In genomic region chr5:152632380-152632779, GRCh38 we compare ENCODE assay signal across 18 cellular contexts.
DNase-seq lines count a peak whose midpoint lies in the region; ATAC-seq and TF ChIP-seq lines count a peak whose summit lies in the region.
"Had no signal": no experiment of that assay in that cellular context is flagged by ENCODE, and none has a peak within 500 bp of the region (broad histone marks: within the 10 kb centered on the region; RNA-seq: fewer than 3 reads in every experiment).

No MANE protein-coding gene starts in this region.

- no peak overlapping the region for H3K4me3 ChIP-seq in retinal pigment epithelial cell (ENCODE audit: low read length)
- H3K4me3 ChIP-seq in osteoblast (ENCODE audit: insufficient read depth, low read length), result no peak overlapping the region
- H3K4me3 ChIP-seq: BLaER1 treated with 17β-estradiol and CSF1 and Interleukin-3, amounts not matched to agents 10 nM and 100 nM; neural progenitor cell had no signal

- H3K4me2 ChIP-seq in osteoblast (ENCODE audit: insufficient read depth, low read length), result no peak overlapping the region
- H3K4me2 ChIP-seq: neural progenitor cell had no signal

- no peak overlapping the region for H3K27ac ChIP-seq in osteoblast (ENCODE audit: low read depth, low read length)
- H3K27ac ChIP-seq: BLaER1 treated with 17β-estradiol and CSF1 and Interleukin-3, amounts not matched to agents 10 nM and 100 nM; neural progenitor cell had no signal

- H3K4me1 ChIP-seq in osteoblast (ENCODE audit: insufficient read depth, low read length), result no peaks in the 10 kb centered on the region

- H3K79me2 ChIP-seq in osteoblast (ENCODE audit: insufficient read depth, low read length), result no peaks in the 10 kb centered on the region

- ATAC-seq in GM18909 (IDR thresholded peaks at IDR 0.05; ENCODE audit: poor library complexity, unreplicated experiment), result no peak
- ATAC-seq: left colon had no signal

- H3K9me3 ChIP-seq in osteoblast (ENCODE audit: low read depth, low read length), result no peaks in the 10 kb centered on the region
- H3K9me3 ChIP-seq: BLaER1 treated with 17β-estradiol and CSF1 and Interleukin-3, amounts not matched to agents 10 nM and 100 nM had no signal

- no peaks in the 10 kb centered on the region for H3K36me3 ChIP-seq in osteoblast (ENCODE audit: insufficient read depth, low read length)
- H3K36me3 ChIP-seq: BLaER1 treated with 17β-estradiol and CSF1 and Interleukin-3, amounts not matched to agents 10 nM and 100 nM; neural progenitor cell had no signal

- no peaks in the 10 kb centered on the region for H4K20me1 ChIP-seq in osteoblast (ENCODE audit: insufficient read depth, low read length)
- H4K20me1 ChIP-seq: BLaER1 treated with 17β-estradiol and CSF1 and Interleukin-3, amounts not matched to agents 10 nM and 100 nM had no signal

- TF ChIP-seq CTCF in retinal pigment epithelial cell (conservative IDR thresholded peaks at IDR 0.05; ENCODE audit: low read depth, low read length) (no peak), osteoblast (IDR thresholded peaks at IDR 0.05; ENCODE audit: extremely low read depth, low read depth, low read length) (no peak)

- in situ Hi-C loops in Caki2 (cut with HindIII; ENCODE audit: low pct_unique_long_range_greater_than_20kb, low sequenced_read_pairs), result no loop called here

- no peak overlapping the region for H2AFZ ChIP-seq in osteoblast (ENCODE audit: low read length)
- H2AFZ ChIP-seq: neural progenitor cell had no signal

- H3K27me3 ChIP-seq in osteoblast (ENCODE audit: insufficient read depth, low read length), result no peaks in the 10 kb centered on the region
- H3K27me3 ChIP-seq: BLaER1 treated with 17β-estradiol and CSF1 and Interleukin-3, amounts not matched to agents 10 nM and 100 nM; neural progenitor cell had no signal

- peak; percentile 19 for DNase-seq in Caki2 (ENCODE audit: low read depth)
- DNase-seq in astrocyte of the hippocampus (ENCODE audit: low read depth, low spot score), result peak; percentile 79
- peak; percentile 48 for DNase-seq in inferior parietal cortex (ENCODE audit: extremely low spot score)
- DNase-seq in retinal pigment epithelial cell (ENCODE audit: low read depth), result peak; percentile 31
- no peak for DNase-seq in osteoblast (ENCODE audit: insufficient read length, low spot score, missing footprints)
- no peak for DNase-seq in NCI-H1436 (lab: John Stamatoyannopoulos, UW)
- no peak for DNase-seq in midbrain (lab: John Stamatoyannopoulos, UW)
- DNase-seq: activated CD4-positive, alpha-beta T cell treated with anti-CD3 and anti-CD28 coated beads for 4 hours; left colon; NCI-H1092; NCI-H748 treated with DMSO at 0.1 percent for 48 hours; OCI-M1; SIG-M5; stimulated activated CD4-positive, alpha-beta T cell treated with anti-CD3 and anti-CD28 coated beads, Interleukin-12 subunit alpha, Interleukin-12 subunit beta, amount 100 ng/mL, for 4 hours; T-helper 1 cell had no signal

Comparison
In these comparisons a context has a peak if more than half of its experiments do, and no peak if none do; other contexts are left out.
1. DNase-seq: peak in Caki2 (single experiment), astrocyte of the hippocampus (single experiment), inferior parietal cortex (single experiment) and retinal pigment epithelial cell (single experiment); none in osteoblast (single experiment), NCI-H1436 (single experiment) and midbrain (single experiment).